ENCODE assay signal across 1 cellular context in the genomic region with DNA sequence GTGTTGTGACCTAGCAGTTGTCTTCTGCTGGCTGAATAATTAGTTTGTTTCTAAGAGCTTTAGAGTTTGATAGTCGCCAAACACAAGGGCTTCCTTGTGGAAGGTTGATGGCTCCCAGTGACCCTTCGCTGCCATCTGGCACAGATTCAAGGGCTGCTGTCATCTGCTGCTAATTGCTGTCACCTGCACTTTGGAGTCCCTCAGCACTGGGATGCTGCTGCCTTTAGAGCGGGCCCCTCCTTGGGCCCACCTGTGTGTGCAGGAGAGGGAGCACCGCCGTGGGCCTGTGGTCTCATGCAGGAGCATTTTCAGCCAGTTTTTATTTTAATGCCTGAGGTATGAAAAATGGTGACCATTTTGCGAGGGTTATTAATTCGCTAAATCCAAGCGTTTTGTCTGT.
TF ChIP-seq lines count a peak whose summit lies in the region.

No MANE protein-coding gene starts in this region.

TF ChIP-seq in HEK293, 187 proteins besides CTCF, POLR2A, EP300 and RAD21 (continued from another document):
- TF ChIP-seq OVOL3 (tag by site-specific recombination; IDR thresholded peaks at IDR 0.05) (no peak), ZNF433 (tag by site-specific recombination; IDR thresholded peaks at IDR 0.05; ENCODE audit: low read depth) (no peak), ZNF416 (tag by site-specific recombination; IDR thresholded peaks at IDR 0.05) (no peak), FEZF1 (tag by site-specific recombination; IDR thresholded peaks at IDR 0.05) (no peak), ZNF214 (tag by site-specific recombination; IDR thresholded peaks at IDR 0.05; ENCODE audit: borderline replicate concordance) (no peak), ZNF140 (tag by site-specific recombination; IDR thresholded peaks at IDR 0.05) (no peak)
- TF ChIP-seq, protein P1, sequence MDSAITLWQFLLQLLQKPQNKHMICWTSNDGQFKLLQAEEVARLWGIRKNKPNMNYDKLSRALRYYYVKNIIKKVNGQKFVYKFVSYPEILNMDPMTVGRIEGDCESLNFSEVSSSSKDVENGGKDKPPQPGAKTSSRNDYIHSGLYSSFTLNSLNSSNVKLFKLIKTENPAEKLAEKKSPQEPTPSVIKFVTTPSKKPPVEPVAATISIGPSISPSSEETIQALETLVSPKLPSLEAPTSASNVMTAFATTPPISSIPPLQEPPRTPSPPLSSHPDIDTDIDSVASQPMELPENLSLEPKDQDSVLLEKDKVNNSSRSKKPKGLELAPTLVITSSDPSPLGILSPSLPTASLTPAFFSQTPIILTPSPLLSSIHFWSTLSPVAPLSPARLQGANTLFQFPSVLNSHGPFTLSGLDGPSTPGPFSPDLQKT (IDR thresholded peaks at IDR 0.05; ENCODE audit: borderline replicate concordance, low read depth, low read length): no peak
- TF ChIP-seq, protein P2, sequence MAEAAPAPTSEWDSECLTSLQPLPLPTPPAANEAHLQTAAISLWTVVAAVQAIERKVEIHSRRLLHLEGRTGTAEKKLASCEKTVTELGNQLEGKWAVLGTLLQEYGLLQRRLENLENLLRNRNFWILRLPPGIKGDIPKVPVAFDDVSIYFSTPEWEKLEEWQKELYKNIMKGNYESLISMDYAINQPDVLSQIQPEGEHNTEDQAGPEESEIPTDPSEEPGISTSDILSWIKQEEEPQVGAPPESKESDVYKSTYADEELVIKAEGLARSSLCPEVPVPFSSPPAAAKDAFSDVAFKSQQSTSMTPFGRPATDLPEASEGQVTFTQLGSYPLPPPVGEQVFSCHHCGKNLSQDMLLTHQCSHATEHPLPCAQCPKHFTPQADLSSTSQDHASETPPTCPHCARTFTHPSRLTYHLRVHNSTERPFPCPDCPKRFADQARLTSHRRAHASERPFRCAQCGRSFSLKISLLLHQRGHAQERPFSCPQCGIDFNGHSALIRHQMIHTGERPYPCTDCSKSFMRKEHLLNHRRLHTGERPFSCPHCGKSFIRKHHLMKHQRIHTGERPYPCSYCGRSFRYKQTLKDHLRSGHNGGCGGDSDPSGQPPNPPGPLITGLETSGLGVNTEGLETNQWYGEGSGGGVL (tag by site-specific recombination; IDR thresholded peaks at IDR 0.05): no peak
